27 cellular contexts compared by ENCODE assay signal in the genomic region with DNA sequence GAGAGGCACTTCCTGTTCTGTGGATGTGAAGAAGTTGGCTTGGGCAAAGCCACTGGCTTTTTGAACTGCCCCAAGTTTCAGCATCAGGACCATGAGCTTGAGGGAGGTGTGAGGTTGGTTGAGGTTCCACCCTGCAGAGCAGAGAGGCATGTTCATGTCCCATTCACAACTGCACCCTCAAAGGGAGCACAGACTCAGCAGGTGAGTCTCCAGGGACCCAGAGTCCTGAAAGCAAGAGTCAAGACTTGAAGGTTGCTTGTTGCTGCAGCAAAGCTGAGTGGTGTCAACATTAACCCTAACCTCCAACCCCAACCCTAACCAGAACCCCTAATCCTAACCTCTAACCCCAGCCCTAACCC.
DNase-seq lines count a peak whose midpoint lies in the region; ATAC-seq, FAIRE-seq and TF ChIP-seq lines count a peak whose summit lies in the region.
"Had no signal": no experiment of that assay in that cellular context is flagged by ENCODE, and none has a peak within 500 bp of the region (broad histone marks: within the 10 kb centered on the region; RNA-seq: fewer than 3 reads in every experiment).

No MANE protein-coding gene starts in this region.

- H3K27me3 ChIP-seq in right cardiac atrium (ENCODE audit: control insufficient read depth, insufficient read depth) (no peaks in the 10 kb centered on the region), H1 (replicated peaks in 1 of 4; ENCODE audit: control insufficient read depth in 3 of 4, extremely low read depth in 1 of 4, insufficient read depth in 3 of 4, low read length in 3 of 4) (peaks cover 1 to 21% (median 16%) of the 10 kb centered on the region in 4 experiments; a peak in 6 of 7 replicates), neuronal stem cell (ENCODE audit: control insufficient read depth in 3 of 3, insufficient read depth in 3 of 3, low read depth in 1 of 3, low read length in 3 of 3) (peaks cover 0 to 15% (median 4%) of the 10 kb centered on the region in 3 experiments), stomach (peaks cover 0 to 68% (median 14%) of the 10 kb centered on the region in 3 donors), mesendoderm (ENCODE audit: insufficient read depth, low read length, poor library complexity) (no peaks in the 10 kb centered on the region)
- H3K27me3 ChIP-seq: BE2C had no signal

- H4K91ac ChIP-seq in H1 (replicated peaks; ENCODE audit: insufficient read length, low read length) (peak overlapping the region; percentile 50), neuronal stem cell (ENCODE audit: low read depth, low read length, poor library complexity) (no peak overlapping the region)

- no peak for TF ChIP-seq CTCF in H1 (IDR thresholded peaks at IDR 0.05; ENCODE audit: control extremely low read depth in 1 of 3, insufficient read depth in 1 of 3, low read depth in 1 of 3, low read length in 3 of 3)
- no peak for TF ChIP-seq CTCF in stomach (IDR thresholded peaks at IDR 0.05)
- TF ChIP-seq CTCF in RWPE1 (conservative IDR thresholded peaks at IDR 0.05; ENCODE audit: low read depth), result no peak

- H3K56ac ChIP-seq in H1 (replicated peaks; ENCODE audit: insufficient read length, low read depth, low read length) (no peak overlapping the region), mesendoderm (ENCODE audit: low read length) (no peak overlapping the region)

- H3K79me1 ChIP-seq in H1 (ENCODE audit: low read depth, low read length) (no peaks in the 10 kb centered on the region), neuronal stem cell (ENCODE audit: low read depth, low read length) (no peaks in the 10 kb centered on the region), mesendoderm (ENCODE audit: low read length) (no peaks in the 10 kb centered on the region)

- TF ChIP-seq POLR2A in H1 (IDR thresholded peaks at IDR 0.05; ENCODE audit: control extremely low read depth in 1 of 2, low read depth in 2 of 2, low read length in 2 of 2), result no peak
- no peak for TF ChIP-seq POLR2A in stomach (IDR thresholded peaks at IDR 0.05)

- H3K27ac ChIP-seq in right cardiac atrium (ENCODE audit: low read length) (no peak overlapping the region), H1 (ENCODE audit: low read depth, low read length) (no peak overlapping the region), neuronal stem cell (replicated peaks; ENCODE audit: low read length) (no peak overlapping the region), stomach (no peak overlapping the region), RWPE1 (no peak overlapping the region), mesendoderm (ENCODE audit: low read depth, low read length) (no peak overlapping the region)
- H3K27ac ChIP-seq: 22Rv1, A549, BLaER1 had no signal

- FAIRE-seq in H1 (lab: Jason Lieb, UNC), result no peak
- FAIRE-seq: A549, G401.6, GM12891, GM19239 had no signal

- H2AFZ ChIP-seq in H1 (ENCODE audit: low read length) (no peak overlapping the region), neuronal stem cell (ENCODE audit: low read length) (no peak overlapping the region)

- no peaks in the 10 kb centered on the region for H3K36me3 ChIP-seq in H1 (ENCODE audit: control insufficient read depth in 2 of 4, insufficient read depth in 4 of 4, low read length in 3 of 4)
- H3K36me3 ChIP-seq in neuronal stem cell (replicated peaks in 1 of 2; ENCODE audit: control insufficient read depth in 2 of 2, insufficient read depth in 2 of 2, low read length in 2 of 2), result no peaks in the 10 kb centered on the region
- H3K36me3 ChIP-seq in stomach, result no peaks in the 10 kb centered on the region
- H3K36me3 ChIP-seq in mesendoderm (ENCODE audit: control insufficient read depth, insufficient read depth, low read length), result no peaks in the 10 kb centered on the region
- H3K36me3 ChIP-seq: BE2C, BLaER1 had no signal

- H3K79me2 ChIP-seq in H1 (ENCODE audit: control insufficient read depth in 1 of 2, insufficient read depth in 2 of 2, low read length in 2 of 2) (no peaks in the 10 kb centered on the region), mesendoderm (ENCODE audit: control insufficient read depth, insufficient read depth, low read length) (no peaks in the 10 kb centered on the region)

- in situ Hi-C loops in ACHN (cut with HindIII; ENCODE audit: low pct_ligation_motif_present, low pct_unique_long_range_greater_than_20kb, low sequenced_read_pairs), result no loop called here

- H2BK20ac ChIP-seq in H1 (ENCODE audit: low read length), result peak overlapping the region; percentile 100

- H3K4me2 ChIP-seq in H1 (ENCODE audit: insufficient read depth in 1 of 2, low read depth in 2 of 2, low read length in 2 of 2) (no peak overlapping the region), neuronal stem cell (ENCODE audit: insufficient read depth, low read length, poor library complexity, severe bottlenecking) (no peak overlapping the region), mesendoderm (ENCODE audit: low read length) (no peak overlapping the region)
- H3K4me2 ChIP-seq: A549, BLaER1 had no signal

- H2BK5ac ChIP-seq in H1 (ENCODE audit: low read depth, low read length) (peak overlapping the region; percentile 98; the same call in 1 of the 2 replicates), neuronal stem cell (ENCODE audit: low read length) (no peak overlapping the region), mesendoderm (ENCODE audit: low read length) (no peak overlapping the region)

- H3K4me1 ChIP-seq in right cardiac atrium (ENCODE audit: control insufficient read depth, insufficient read depth, low read length) (no peaks in the 10 kb centered on the region), H1 (replicated peaks in 1 of 4; ENCODE audit: control insufficient read depth in 3 of 4, insufficient read depth in 4 of 4, low read length in 3 of 4) (peaks cover 7 to 25% (median 17%) of the 10 kb centered on the region in 4 experiments), neuronal stem cell (ENCODE audit: control insufficient read depth in 2 of 2, insufficient read depth in 1 of 2, low read depth in 1 of 2, low read length in 2 of 2) (peaks cover 2 to 10% of the 10 kb centered on the region in 2 donors), stomach (no peaks in the 10 kb centered on the region), mesendoderm (ENCODE audit: control insufficient read depth, low read depth, low read length) (peaks cover 4% of the 10 kb centered on the region)
- H3K4me1 ChIP-seq: A549, BE2C, BLaER1 had no signal

- H3K18ac ChIP-seq in H1 (ENCODE audit: extremely low read depth, low read length) (peak overlapping the region; percentile 65), neuronal stem cell (ENCODE audit: low read length) (no peak overlapping the region), mesendoderm (ENCODE audit: low read length) (no peak overlapping the region)

- H3K9ac ChIP-seq in H1 (replicated peaks in 1 of 4; ENCODE audit: extremely low read depth in 1 of 4, low read depth in 3 of 4, low read length in 3 of 4), result no peak overlapping the region
- H3K9ac ChIP-seq in neuronal stem cell (ENCODE audit: low read depth, low read length, poor library complexity), result no peak overlapping the region
- no peak overlapping the region for H3K9ac ChIP-seq in mesendoderm (ENCODE audit: low read length)
- H3K9ac ChIP-seq: BLaER1 had no signal

- H3K23me2 ChIP-seq in H1 (ENCODE audit: low read depth, low read length), result peaks cover 5% of the 10 kb centered on the region; the same call in 1 of the 2 replicates

- DNase-seq in cardiac septum (ENCODE audit: low spot score), result peak; percentile 6
- no peak for DNase-seq in right cardiac atrium
- DNase-seq in H1 (ENCODE audit: low read depth in 1 of 2, low spot score in 2 of 2), result no peak
- no peak for DNase-seq in neuronal stem cell (ENCODE audit: low spot score)
- peak; percentile 2 for DNase-seq in stomach
- no peak for DNase-seq in RWPE1 (ENCODE audit: low spot score)
- no peak for DNase-seq in mesendoderm
- no peak for DNase-seq in ACHN
- DNase-seq: BE2C; C1 segment of cervical spinal cord; CD4-positive, alpha-beta memory T cell; CD4-positive, CD25-positive, alpha-beta regulatory T cell; CD8-positive, alpha-beta memory T cell; COR-L47; DMS 273 treated with DMSO at 0.1 percent for 48 hours; DMS153; DMS53; DMS79; DND-41; EL; GF-D8 had no signal

- TF ChIP-seq RAD21 in H1 (IDR thresholded peaks at IDR 0.05 in 1 of 2, conservative IDR thresholded peaks at IDR 0.05 in 1 of 2; ENCODE audit: low read depth in 2 of 2, low read length in 2 of 2), result no peak

- H3K9me3 ChIP-seq in right cardiac atrium (ENCODE audit: control insufficient read depth, low read length), result no peaks in the 10 kb centered on the region
- no peaks in the 10 kb centered on the region for H3K9me3 ChIP-seq in H1 (ENCODE audit: insufficient read depth in 2 of 2, low read depth in 1 of 2, low read length in 1 of 2)
- no peaks in the 10 kb centered on the region for H3K9me3 ChIP-seq in neuronal stem cell (replicated peaks in 1 of 2; ENCODE audit: control insufficient read depth in 2 of 2, insufficient read depth in 1 of 2, low read depth in 1 of 2, low read length in 2 of 2)
- no peaks in the 10 kb centered on the region for H3K9me3 ChIP-seq in stomach
- H3K9me3 ChIP-seq: A549, BE2C, BLaER1 had no signal

- H2BK15ac ChIP-seq in H1 (ENCODE audit: low read length) (peak overlapping the region; percentile 90), neuronal stem cell (ENCODE audit: low read length) (peak overlapping the region; percentile 7), mesendoderm (replicated peaks; ENCODE audit: low read depth) (no peak overlapping the region)

- H4K20me1 ChIP-seq in H1 (replicated peaks in 1 of 2; ENCODE audit: control insufficient read depth in 1 of 2, insufficient read depth in 2 of 2, low read length in 2 of 2), result no peaks in the 10 kb centered on the region
- H4K20me1 ChIP-seq: BLaER1 had no signal

- H4K8ac ChIP-seq in H1 (ENCODE audit: extremely low read depth, insufficient read depth, low read length) (no peak overlapping the region), neuronal stem cell (ENCODE audit: low read depth, low read length) (no peak overlapping the region), mesendoderm (ENCODE audit: low read depth, low read length) (no peak overlapping the region)

- H4K5ac ChIP-seq in H1 (ENCODE audit: insufficient read length, low read depth, low read length), result no peak overlapping the region
- no peak overlapping the region for H4K5ac ChIP-seq in mesendoderm (ENCODE audit: low read length)

- ATAC-seq in right cardiac atrium, result no peak
- ATAC-seq: A549 had no signal

- intact Hi-C loops in cardiac septum (cut with DNase I), result no loop called here
- intact Hi-C loops in right cardiac atrium (cut with DNase I), result no loop called here
- intact Hi-C loops in stomach (cut with DNase I; ENCODE audit: low total_unique reads), result no loop called here

- H2BK12ac ChIP-seq in H1 (ENCODE audit: low read depth, low read length) (peak overlapping the region; percentile 86; the same call in 1 of the 2 replicates), neuronal stem cell (ENCODE audit: low read length) (no peak overlapping the region)

- CTCF ChIA-PET in H1 (lab: Charles Lee; ENCODE audit: partially characterized antibody), result no interaction called here
- CTCF ChIA-PET in RWPE1 (lab: Yijun Ruan, JAX), result no interaction called here

- POLR2A ChIA-PET in H1 (lab: Charles Lee; ENCODE audit: partially characterized antibody) (no interaction called here), RWPE1 (lab: Yijun Ruan, JAX; ENCODE audit: low non-redundant PET) (no interaction called here)

- H3K14ac ChIP-seq in H1 (ENCODE audit: insufficient read length) (no peak overlapping the region), neuronal stem cell (ENCODE audit: low read length) (no peak overlapping the region)

- H2BK120ac ChIP-seq in H1 (replicated peaks; ENCODE audit: low read depth, low read length) (peak overlapping the region; percentile 4), neuronal stem cell (ENCODE audit: low read depth, low read length) (no peak overlapping the region), mesendoderm (ENCODE audit: low read depth, low read length) (no peak overlapping the region)

- H2AK5ac ChIP-seq in H1 (ENCODE audit: low read depth, low read length) (peak overlapping the region; percentile 56; the same call in 1 of the 2 replicates), neuronal stem cell (ENCODE audit: low read depth, low read length) (peak overlapping the region; percentile 78), mesendoderm (ENCODE audit: low read length) (no peak overlapping the region)

- no peak for TF ChIP-seq EP300 in H1 (IDR thresholded peaks at IDR 0.05; ENCODE audit: borderline replicate concordance in 1 of 2, low read depth in 2 of 2, low read length in 2 of 2)
- TF ChIP-seq EP300 in stomach (IDR thresholded peaks at IDR 0.05), result no peak

- H3K4me3 ChIP-seq in right cardiac atrium (ENCODE audit: low read length) (no peak overlapping the region), H1 (ENCODE audit: extremely low read depth in 1 of 4, insufficient read depth in 2 of 4, low read depth in 3 of 4, low read length in 4 of 4) (no peak overlapping the region), neuronal stem cell (ENCODE audit: low read length in 2 of 2) (no peak overlapping the region), stomach (no peak overlapping the region), mesendoderm (ENCODE audit: low read length) (no peak overlapping the region)
- H3K4me3 ChIP-seq: A549, BLaER1 had no signal

- H3K4ac ChIP-seq in H1 (replicated peaks; ENCODE audit: insufficient read length, low read depth, low read length) (no peak overlapping the region), neuronal stem cell (ENCODE audit: low read length) (no peak overlapping the region), mesendoderm (ENCODE audit: low read depth, low read length) (no peak overlapping the region)

- no peak overlapping the region for H3K23ac ChIP-seq in H1 (ENCODE audit: insufficient read length)
- H3K23ac ChIP-seq in neuronal stem cell (ENCODE audit: low read depth, low read length, poor library complexity), result no peak overlapping the region
- no peak overlapping the region for H3K23ac ChIP-seq in mesendoderm (ENCODE audit: low read length)

Comparison
In these comparisons a context has a peak if more than half of its experiments do, and no peak if none do; other contexts are left out.
1. DNase-seq: peak in cardiac septum (single experiment) and stomach (single experiment); none in right cardiac atrium (0 of 3), H1 (0 of 2), neuronal stem cell (single experiment), RWPE1 (single experiment), mesendoderm (single experiment) and ACHN (single experiment).